Comparison of ENCODE assay signal across 8 cellular contexts in the genomic region with DNA sequence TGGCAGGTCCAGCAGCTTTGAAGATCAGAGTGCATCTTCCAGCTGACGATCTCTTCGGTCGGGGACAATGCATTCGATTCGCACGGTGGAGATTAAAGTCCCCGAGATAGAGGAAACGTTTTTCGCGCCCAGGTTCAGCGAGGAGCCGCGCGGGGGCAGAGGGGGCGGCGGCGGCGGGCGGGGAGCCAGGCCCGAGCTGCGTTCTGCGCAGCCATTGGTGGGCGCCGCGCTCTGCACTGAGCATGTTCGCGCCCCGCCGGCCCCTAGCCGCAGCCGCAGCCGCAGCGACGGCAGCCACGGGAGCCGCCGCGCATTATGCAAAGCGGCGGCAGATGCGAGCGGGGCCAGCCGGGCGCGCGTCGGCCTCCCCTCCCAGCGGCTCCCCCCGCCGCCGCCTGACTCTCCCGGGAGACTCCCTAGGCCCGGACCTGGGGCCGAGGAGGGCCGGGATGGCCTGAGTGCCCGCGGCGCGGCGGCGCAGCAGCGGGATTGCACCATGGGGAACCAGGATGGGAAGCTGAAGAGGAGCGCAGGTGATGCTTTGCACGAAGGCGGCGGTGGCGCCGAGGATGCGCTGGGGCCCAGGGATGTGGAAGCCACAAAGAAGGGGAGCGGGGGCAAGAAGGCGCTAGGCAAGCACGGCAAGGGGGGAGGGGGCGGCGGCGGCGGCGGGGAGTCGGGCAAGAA. TPM values are rescaled to one million over a fixed set of nuclear protein-coding genes. Genes with fewer than 3 reads are reported as not detected.
DNase-seq lines count a peak whose midpoint lies in the region; ATAC-seq and TF ChIP-seq lines count a peak whose summit lies in the region.

A gene (plus strand): TSS at position 270 of the 687 bp plus-strand sequence. CDS start 227 bp downstream, at position 497.

- intact Hi-C loops in heart right ventricle (cut with DNase I) = no loop called here
- intact Hi-C loops in Right ventricle myocardium inferior (cut with DNase I) = no loop called here
- intact Hi-C loops in dorsolateral prefrontal cortex (cut with DNase I) = loop anchor here (5.0 kb wide), 2 partner anchors 61 to 96 kb away; no protein-coding TSS in a partner anchor

- no peak within 1 kb of the TSS for H3K27ac ChIP-seq in heart right ventricle
- peak within 1 kb of the TSS in 58 of 59 donors; percentile 2 to 95 (median 87) for H3K27ac ChIP-seq in dorsolateral prefrontal cortex
- H3K27ac ChIP-seq in urinary bladder (ENCODE audit: low read depth) = no peak within 1 kb of the TSS

- ATAC-seq in heart right ventricle (peak in 1 of 8 donors; percentile 27), Right ventricle myocardium inferior (no peak), GM21576 (IDR thresholded peaks at IDR 0.05; ENCODE audit: unreplicated experiment) (no peak), HG03469 (IDR thresholded peaks at IDR 0.05; ENCODE audit: unreplicated experiment) (no peak)

- H3K4me1 ChIP-seq in heart right ventricle = peaks cover 5 to 24% (median 18%) of the 10 kb centered on the region in 9 donors
- H3K4me1 ChIP-seq in urinary bladder (ENCODE audit: insufficient read depth) = peaks cover 3% of the 10 kb centered on the region

- no peak for DNase-seq in heart right ventricle
- DNase-seq in Right ventricle myocardium inferior (ENCODE audit: missing footprints) = no peak
- peak; percentile 96 for DNase-seq in NCI-H69 (lab: John Stamatoyannopoulos, UW)
- peak; percentile 40 to 82 (median 64) for DNase-seq in dorsolateral prefrontal cortex
- DNase-seq in midbrain (lab: John Stamatoyannopoulos, UW) = peak; percentile 49

- peak within 1 kb of the TSS; percentile 6 to 47 (median 34) for H3K4me3 ChIP-seq in heart right ventricle
- peak within 1 kb of the TSS; percentile 37 to 88 (median 76) for H3K4me3 ChIP-seq in dorsolateral prefrontal cortex
- H3K4me3 ChIP-seq in urinary bladder (ENCODE audit: low read depth, low read length) = peak within 1 kb of the TSS; percentile 36

- WGBS in heart right ventricle, 2 donors = 0 to 1% methylated on average over 64 to 78 of the region's 78 CpGs
- under 1% methylated on average over 78 of the region's 78 CpGs for WGBS in urinary bladder

- H3K9me3 ChIP-seq in heart right ventricle = no peaks in the 10 kb centered on the region

- H3K27me3 ChIP-seq in heart right ventricle = peaks cover 26 to 100% (median 91%) of the 10 kb centered on the region in 7 donors
- H3K27me3 ChIP-seq in dorsolateral prefrontal cortex = peaks cover 0 to 13% (median 0%) of the 10 kb centered on the region in 45 donors

- H3K36me3 ChIP-seq in heart right ventricle (no peaks in the 10 kb centered on the region), urinary bladder (ENCODE audit: insufficient read depth) (no peaks in the 10 kb centered on the region)

- no peak for TF ChIP-seq CTCF in heart right ventricle (IDR thresholded peaks at IDR 0.05)
- peak in 9 of 56 donors; percentile 5 to 32 (median 16) for TF ChIP-seq CTCF in dorsolateral prefrontal cortex (IDR thresholded peaks at IDR 0.05 in 54 of 56, conservative IDR thresholded peaks at IDR 0.05 in 2 of 56; ENCODE audit: low read depth in 1 of 56, partially characterized antibody in 56 of 56)

RNA-seq across cellular contexts. Expression of the gene that starts here (rescaled TPM):
- total RNA-seq in heart right ventricle = under 1 TPM in 2 of 10 donors, not detected in 8; 0.12 to 0.70 TPM
- under 1 TPM in 1 of 2 donors, not detected in 1; 0.03 TPM for polyA plus RNA-seq in heart right ventricle
- total RNA-seq in Right ventricle myocardium inferior = not detected
- 100 to 1,000 TPM in 119 of 120 experiments, 10 to 100 TPM in 1; 79.2 to 266 (median 177) TPM for total RNA-seq in dorsolateral prefrontal cortex
- 2.6 TPM for total RNA-seq in urinary bladder
- 0.23 TPM for polyA plus RNA-seq in urinary bladder

Comparison
In these comparisons a context has a peak if more than half of its experiments do, and no peak if none do; other contexts are left out.
1. RNA of the gene that starts here (total RNA-seq): 79.2 to 266 TPM in dorsolateral prefrontal cortex; 2.6 TPM in urinary bladder (single experiment), 0.12 to 0.70 TPM in heart right ventricle and not detected in Right ventricle myocardium inferior (single experiment); every median in the first group is over 10 times any median in the second.
2. DNase-seq: peak in NCI-H69 (single experiment), dorsolateral prefrontal cortex (10 of 10) and midbrain (single experiment); none in heart right ventricle (0 of 2) and Right ventricle myocardium inferior (single experiment).
3. H3K27ac ChIP-seq: peak in dorsolateral prefrontal cortex (58 of 59); none in heart right ventricle (0 of 10) and urinary bladder (single experiment).
4. intact Hi-C loops: an anchor here in dorsolateral prefrontal cortex (5.0 kb wide); none called in heart right ventricle and Right ventricle myocardium inferior.
5. Peak in every context shown above with its lines, with median percentiles within 50 percentile points of each other: H3K4me3 ChIP-seq.